ENCODE assay signal across 1 cellular context in the genomic region with DNA sequence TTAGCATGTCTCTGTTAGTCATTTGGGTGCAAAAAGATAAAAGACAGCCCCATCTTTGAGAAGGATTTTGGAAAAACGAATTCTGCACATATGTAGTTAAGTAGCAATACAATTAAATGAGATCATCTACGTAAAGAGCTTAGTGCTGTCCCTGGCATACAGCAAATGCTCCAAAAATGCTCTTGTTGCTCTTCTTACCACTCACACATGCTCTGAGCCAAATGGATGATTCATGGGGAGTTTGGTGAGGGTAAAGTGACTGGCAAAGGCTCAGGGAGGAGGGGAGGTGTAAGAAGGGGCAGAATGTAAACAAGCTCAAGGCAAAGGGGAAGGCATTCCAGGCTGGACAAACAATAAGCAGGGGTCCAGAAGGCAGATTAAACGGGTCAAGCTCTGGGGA.
TF ChIP-seq lines count a peak whose summit lies in the region.

No MANE protein-coding gene starts in this region.

TF ChIP-seq in WTC11, 78 proteins besides CTCF, POLR2A, EP300 and RAD21 (continued from another document):
- TF ChIP-seq AR (CRISPR knock-in tag; IDR thresholded peaks at IDR 0.05) (no peak), RORB (CRISPR knock-in tag; IDR thresholded peaks at IDR 0.05) (no peak), ZNF263 (CRISPR knock-in tag; IDR thresholded peaks at IDR 0.05; ENCODE audit: low read depth) (no peak), TP53 (CRISPR knock-in tag; IDR thresholded peaks at IDR 0.05) (no peak)
- TF ChIP-seq, protein P1, sequence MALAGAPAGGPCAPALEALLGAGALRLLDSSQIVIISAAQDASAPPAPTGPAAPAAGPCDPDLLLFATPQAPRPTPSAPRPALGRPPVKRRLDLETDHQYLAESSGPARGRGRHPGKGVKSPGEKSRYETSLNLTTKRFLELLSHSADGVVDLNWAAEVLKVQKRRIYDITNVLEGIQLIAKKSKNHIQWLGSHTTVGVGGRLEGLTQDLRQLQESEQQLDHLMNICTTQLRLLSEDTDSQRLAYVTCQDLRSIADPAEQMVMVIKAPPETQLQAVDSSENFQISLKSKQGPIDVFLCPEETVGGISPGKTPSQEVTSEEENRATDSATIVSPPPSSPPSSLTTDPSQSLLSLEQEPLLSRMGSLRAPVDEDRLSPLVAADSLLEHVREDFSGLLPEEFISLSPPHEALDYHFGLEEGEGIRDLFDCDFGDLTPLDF (CRISPR knock-in tag; IDR thresholded peaks at IDR 0.05): no peak
